In the genomic region with DNA sequence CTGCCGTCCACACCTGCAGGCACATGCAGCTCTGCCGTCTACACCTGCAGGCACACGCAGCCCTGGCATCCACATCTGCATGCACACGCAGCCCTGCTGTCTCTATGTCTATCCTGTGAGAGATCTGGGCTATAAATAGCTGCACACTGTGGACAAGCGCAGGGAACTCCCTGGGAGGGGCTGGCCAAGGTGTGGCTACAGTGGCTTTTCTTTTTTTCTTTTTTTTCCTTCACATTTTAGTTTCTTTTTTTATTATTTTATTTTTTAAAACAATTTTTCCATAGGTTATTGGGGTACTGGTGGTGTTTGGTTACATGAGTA, we compare ENCODE assay signal across 16 cellular contexts. TPM values are rescaled to one million over a fixed set of nuclear protein-coding genes. Genes with fewer than 3 reads are reported as not detected.
DNase-seq lines count a peak whose midpoint lies in the region; ATAC-seq, FAIRE-seq and TF ChIP-seq lines count a peak whose summit lies in the region.
"Had no signal": no experiment of that assay in that cellular context is flagged by ENCODE, and none has a peak within 500 bp of the region (broad histone marks: within the 10 kb centered on the region; RNA-seq: fewer than 3 reads in every experiment).

No MANE protein-coding gene starts in this region.

- intact Hi-C loops in Right ventricle myocardium inferior (cut with DNase I) (no loop called here), cardiac septum (cut with DNase I) (no loop called here), right cardiac atrium (cut with DNase I) (loop anchor here in 1 of 4 donors (10.0 kb wide), 1 partner anchor 49 kb away; no protein-coding TSS in a partner anchor), A673 (cut with micrococcal nuclease; ENCODE audit: unreplicated experiment) (loop anchor here (10.0 kb wide), 1 partner anchor 279 kb away; no protein-coding TSS in a partner anchor)

- POLR2A ChIA-PET in A673 (lab: Charles Lee; ENCODE audit: low non-redundant PET) = no interaction called here

- H3K9me3 ChIP-seq in right cardiac atrium (ENCODE audit: control insufficient read depth, low read length) (peaks cover 2% of the 10 kb centered on the region), A673 (ENCODE audit: low read depth, low read length, poor library complexity, severe bottlenecking) (peaks cover 23% of the 10 kb centered on the region)

- peak; percentile 39 for ATAC-seq in Right ventricle myocardium inferior
- peak; percentile 52 to 56 for ATAC-seq in right cardiac atrium
- ATAC-seq in activated naive CD4-positive, alpha-beta T cell treated with anti-CD3 and anti-CD28 coated beads, Interleukin-2, amount 50 U/mL, for 72 hours = no peak
- ATAC-seq: K562 had no signal

- H3K9me3 Mint-ChIP-seq in activated naive CD4-positive, alpha-beta T cell treated with anti-CD3 and anti-CD28 coated beads, Interleukin-2, amount 50 U/mL, for 72 hours = peaks cover 26 to 27% of the 10 kb centered on the region in 2 donors

- H3K4me3 ChIP-seq in bronchial epithelial cell (ENCODE audit: low read depth, low read length) = no peak overlapping the region
- no peak overlapping the region for H3K4me3 ChIP-seq in right cardiac atrium (ENCODE audit: low read length)
- no peak overlapping the region for H3K4me3 ChIP-seq in A673 (ENCODE audit: low read depth, low read length, poor library complexity, severe bottlenecking)
- H3K4me3 ChIP-seq: K562 had no signal

- H3K27me3 ChIP-seq in bronchial epithelial cell (ENCODE audit: control insufficient read depth, insufficient read depth, low read length) (no peaks in the 10 kb centered on the region), right cardiac atrium (ENCODE audit: control insufficient read depth, insufficient read depth) (no peaks in the 10 kb centered on the region), A673 (replicated peaks; ENCODE audit: insufficient read depth, low read depth, low read length, poor library complexity) (no peaks in the 10 kb centered on the region)

- H3K27ac ChIP-seq in right cardiac atrium (ENCODE audit: low read length) = peak overlapping the region; percentile 32
- no peak overlapping the region for H3K27ac ChIP-seq in A673 (ENCODE audit: low read depth, low read length, poor library complexity, severe bottlenecking)
- H3K27ac ChIP-seq: RWPE1 had no signal

- peaks cover 7% of the 10 kb centered on the region for H3K4me1 ChIP-seq in right cardiac atrium (ENCODE audit: control insufficient read depth, insufficient read depth, low read length)
- no peaks in the 10 kb centered on the region for H3K4me1 ChIP-seq in A673 (ENCODE audit: insufficient read depth, low read length, poor library complexity, severe bottlenecking)

- TF ChIP-seq CTCF in bronchial epithelial cell (IDR thresholded peaks at IDR 0.05; ENCODE audit: insufficient read depth, low read length, severe bottlenecking) = no peak
- TF ChIP-seq CTCF in A673 (conservative IDR thresholded peaks at IDR 0.05; ENCODE audit: low read depth, low read length) = no peak

- no peaks in the 10 kb centered on the region for H3K36me3 ChIP-seq in bronchial epithelial cell (ENCODE audit: control insufficient read depth, insufficient read depth, low read length)
- H3K36me3 ChIP-seq in A673 (ENCODE audit: insufficient read depth, low read length, poor library complexity, severe bottlenecking) = no peaks in the 10 kb centered on the region

- FAIRE-seq in bronchial epithelial cell (lab: Jason Lieb, UNC) (no peak), urothelium cell line (lab: Jason Lieb, UNC) (peak; percentile 30), GM12891 (lab: Jason Lieb, UNC) (no peak)
- FAIRE-seq: H1, K562 had no signal

- BruUV-seq in A673 (replicated peaks; lab: Mats Ljungman, UMichigan) = no TSS peak

- TF ChIP-seq POLR2A in GM12891 (IDR thresholded peaks at IDR 0.05; ENCODE audit: low read depth, low read length) = no peak

- no peak overlapping the region for H3K27ac Mint-ChIP-seq in activated naive CD4-positive, alpha-beta T cell treated with anti-CD3 and anti-CD28 coated beads, Interleukin-2, amount 50 U/mL, for 72 hours
- H3K27ac Mint-ChIP-seq: HFFc6 had no signal

- DNase-seq in Right ventricle myocardium inferior (ENCODE audit: missing footprints) = no peak
- DNase-seq in cardiac septum (ENCODE audit: low spot score) = no peak
- DNase-seq in bronchial epithelial cell (ENCODE audit: low read depth) = peak; percentile 39
- peak in 1 of 3 donors; percentile 48 for DNase-seq in right cardiac atrium
- DNase-seq in urothelium cell line (ENCODE audit: low spot score) = no peak
- no peak for DNase-seq in A673 (ENCODE audit: low spot score)
- no peak for DNase-seq in GM12891 (ENCODE audit: insufficient read length, low spot score)
- no peak for DNase-seq in activated naive CD4-positive, alpha-beta T cell treated with anti-CD3 and anti-CD28 coated beads, Interleukin-2, amount 50 U/mL, for 72 hours (ENCODE audit: low spot score in 2 of 2)
- DNase-seq: DMS 273 treated with DMSO at 0.1 percent for 48 hours, HFFc6, NCI-H1105, NCI-H187, NCI-H69 had no signal

- WGBS in right cardiac atrium = 70% methylated on average over 5 of the region's 5 CpGs

- H3K36me3 Mint-ChIP-seq in activated naive CD4-positive, alpha-beta T cell treated with anti-CD3 and anti-CD28 coated beads, Interleukin-2, amount 50 U/mL, for 72 hours = peaks cover 43% of the 10 kb centered on the region in 2 donors

- CTCF ChIA-PET in A673 (lab: Charles Lee) = interaction anchor here (0.7 kb wide), 1 partner anchor 11 kb away, joined by 3 read pairs; no protein-coding TSS in a partner anchor

TF ChIP-seq in GM12891, 5 proteins besides CTCF, POLR2A, EP300 and RAD21:
- no peak for TF ChIP-seq POU2F2 (IDR thresholded peaks at IDR 0.05; ENCODE audit: low read depth, low read length)
- TF ChIP-seq POLR2AphosphoS5 (IDR thresholded peaks at IDR 0.05; ENCODE audit: low read depth, low read length) = no peak
- TF ChIP-seq SPI1 (IDR thresholded peaks at IDR 0.05; ENCODE audit: low read depth, low read length) = no peak
- no peak for TF ChIP-seq PAX5 (IDR thresholded peaks at IDR 0.05; ENCODE audit: insufficient read depth, low read length, severe bottlenecking)
- no peak for TF ChIP-seq TAF1 (IDR thresholded peaks at IDR 0.05; ENCODE audit: low read depth, low read length)

RNA-seq across cellular contexts. Expression of a gene that starts 42.0 kb away (rescaled TPM):
- total RNA-seq in Right ventricle myocardium inferior = 175 TPM
- total RNA-seq in cardiac septum = 135 TPM
- 4.9 and 6.1 TPM in 2 replicates for total RNA-seq in bronchial epithelial cell
- 100 to 1,000 TPM; 106 to 206 (median 182) TPM for total RNA-seq in right cardiac atrium
- 92.7 TPM for polyA plus RNA-seq in right cardiac atrium
- 2.9 and 3.2 TPM in 2 replicates for total RNA-seq in A673 (2021)
- polyA plus RNA-seq in GM12891 (2012; ENCODE audit: low read depth, missing spikeins) = 5.8 TPM
- 1 to 10 TPM; 5.8 to 7.4 TPM for total RNA-seq in activated naive CD4-positive, alpha-beta T cell treated with anti-CD3 and anti-CD28 coated beads, Interleukin-2, amount 50 U/mL, for 72 hours

Comparison
In these comparisons a context has a peak if more than half of its experiments do, and no peak if none do; other contexts are left out.
1. ATAC-seq: peak in Right ventricle myocardium inferior (single experiment) and right cardiac atrium (2 of 2); none in activated naive CD4-positive, alpha-beta T cell treated with anti-CD3 and anti-CD28 coated beads, Interleukin-2, amount 50 U/mL, for 72 hours (0 of 2).
2. RNA of a gene that starts 42.0 kb away (total RNA-seq): 106 to 206 TPM in right cardiac atrium, 175 TPM in Right ventricle myocardium inferior (single experiment) and 135 TPM in cardiac septum (single experiment); 5.8 to 7.4 TPM in activated naive CD4-positive, alpha-beta T cell treated with anti-CD3 and anti-CD28 coated beads, Interleukin-2, amount 50 U/mL, for 72 hours, 4.9 to 6.1 TPM in bronchial epithelial cell and 2.9 to 3.2 TPM in A673; every median in the first group is over 10 times any median in the second.